13 cellular contexts compared by ENCODE assay signal in the genomic region with DNA sequence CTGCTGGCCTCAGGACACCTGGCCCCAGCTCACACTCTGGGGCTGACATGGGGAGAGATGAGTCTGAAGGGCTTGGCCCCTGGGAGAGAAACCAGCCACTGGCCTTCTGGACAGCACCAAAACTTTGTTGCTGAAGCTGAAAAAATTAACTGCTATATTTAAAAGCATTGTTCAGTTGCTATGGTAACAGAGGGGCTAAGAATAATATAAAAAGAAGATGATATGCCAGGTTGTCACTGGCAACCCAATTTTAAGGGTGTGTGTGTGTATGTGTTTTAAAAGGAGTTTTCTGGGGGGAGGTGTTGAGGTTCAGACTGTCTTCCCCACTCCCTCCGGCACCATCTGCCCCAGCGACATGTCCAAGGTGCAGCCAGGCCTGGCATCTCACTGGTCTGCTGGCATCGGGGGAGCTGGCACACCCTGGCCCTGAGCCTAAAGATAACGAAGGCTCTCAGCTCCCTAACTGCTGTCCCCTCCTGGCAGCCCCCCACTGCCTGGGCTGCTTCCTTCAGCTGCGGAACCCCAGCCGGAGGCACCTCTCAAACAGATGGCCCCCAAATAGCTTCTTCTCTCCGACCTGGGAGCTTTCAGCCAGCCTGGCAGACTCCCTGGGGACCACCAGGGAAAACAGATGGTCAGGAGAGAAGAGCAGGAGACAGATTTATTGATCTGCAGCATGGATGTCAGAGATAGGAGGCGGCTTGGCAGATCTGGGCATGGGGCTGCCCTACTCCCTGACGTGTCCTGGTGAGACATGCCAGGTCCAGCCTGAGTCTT.
DNase-seq lines count a peak whose midpoint lies in the region; ATAC-seq, FAIRE-seq and TF ChIP-seq lines count a peak whose summit lies in the region.
"Had no signal": no experiment of that assay in that cellular context is flagged by ENCODE, and none has a peak within 500 bp of the region (broad histone marks: within the 10 kb centered on the region; RNA-seq: fewer than 3 reads in every experiment).

No MANE protein-coding gene starts in this region.

- dilution Hi-C loops in endothelial cell of umbilical vein (cut with MboI; ENCODE audit: extremely low pct_ligation_motif_present, low sequenced_read_pairs), result no loop called here

- no peak overlapping the region for H3K4me3 Mint-ChIP-seq in activated CD4-positive, alpha-beta T cell treated with anti-CD3 and anti-CD28 coated beads for 36 hours
- no peak overlapping the region for H3K4me3 Mint-ChIP-seq in stimulated activated memory B cell treated with anti-CD40 and anti-IgM and Interleukin-4, amounts not matched to agents 10 μg/mL and 1 μg/mL and 100 μg/mL, for 72 hours
- H3K4me3 Mint-ChIP-seq: activated CD4-positive, alpha-beta T cell treated with anti-CD3 and anti-CD28 coated beads, Interleukin-2, amount 10 ng/mL, durations not matched to agents 24 days and 14 days; effector memory CD8-positive, alpha-beta T cell had no signal

- intact Hi-C loops in activated CD4-positive, alpha-beta T cell treated with anti-CD3 and anti-CD28 coated beads for 36 hours (cut with DNase I, micrococcal nuclease), result no loop called here
- intact Hi-C loops in endothelial cell of umbilical vein (cut with micrococcal nuclease), result loop anchor here (1.0 to 5.0 kb wide), 3 partner anchors 10 to 188 kb away; no protein-coding TSS in a partner anchor

- H3K4me1 Mint-ChIP-seq in activated CD4-positive, alpha-beta T cell treated with anti-CD3 and anti-CD28 coated beads for 36 hours, result peaks cover 15% of the 10 kb centered on the region
- peaks cover 37% of the 10 kb centered on the region for H3K4me1 Mint-ChIP-seq in stimulated activated memory B cell treated with anti-CD40 and anti-IgM and Interleukin-4, amounts not matched to agents 10 μg/mL and 1 μg/mL and 100 μg/mL, for 72 hours

- BruUV-seq in endothelial cell of umbilical vein (replicated peaks; lab: Mats Ljungman, UMichigan), result no TSS peak

- H3K9me3 ChIP-seq in SJSA1 (replicated peaks), result no peaks in the 10 kb centered on the region
- no peaks in the 10 kb centered on the region for H3K9me3 ChIP-seq in endothelial cell of umbilical vein (replicated peaks; ENCODE audit: control insufficient read depth, insufficient read depth, low read length)
- H3K9me3 ChIP-seq: ascending aorta, testis had no signal

- H3K9me3 Mint-ChIP-seq in activated CD4-positive, alpha-beta T cell treated with anti-CD3 and anti-CD28 coated beads for 36 hours (ENCODE audit: low read depth), result no peaks in the 10 kb centered on the region
- no peaks in the 10 kb centered on the region for H3K9me3 Mint-ChIP-seq in stimulated activated memory B cell treated with anti-CD40 and anti-IgM and Interleukin-4, amounts not matched to agents 10 μg/mL and 1 μg/mL and 100 μg/mL, for 72 hours
- H3K9me3 Mint-ChIP-seq: activated CD4-positive, alpha-beta T cell treated with anti-CD3 and anti-CD28 coated beads, Interleukin-2, amount 10 ng/mL, durations not matched to agents 24 days and 14 days; effector memory CD8-positive, alpha-beta T cell had no signal

- no peaks in the 10 kb centered on the region for H3K27me3 Mint-ChIP-seq in activated CD4-positive, alpha-beta T cell treated with anti-CD3 and anti-CD28 coated beads for 36 hours
- no peaks in the 10 kb centered on the region for H3K27me3 Mint-ChIP-seq in stimulated activated memory B cell treated with anti-CD40 and anti-IgM and Interleukin-4, amounts not matched to agents 10 μg/mL and 1 μg/mL and 100 μg/mL, for 72 hours
- H3K27me3 Mint-ChIP-seq: activated CD4-positive, alpha-beta T cell treated with anti-CD3 and anti-CD28 coated beads, Interleukin-2, amount 10 ng/mL, durations not matched to agents 24 days and 14 days; effector memory CD8-positive, alpha-beta T cell had no signal

- no peaks in the 10 kb centered on the region for H3K27me3 ChIP-seq in SJSA1 (replicated peaks)
- no peaks in the 10 kb centered on the region for H3K27me3 ChIP-seq in endothelial cell of umbilical vein (ENCODE audit: control insufficient read depth in 2 of 2, insufficient read depth in 2 of 2, low read length in 2 of 2)
- H3K27me3 ChIP-seq: ascending aorta, testis had no signal

- H3K36me3 Mint-ChIP-seq in activated CD4-positive, alpha-beta T cell treated with anti-CD3 and anti-CD28 coated beads for 36 hours (ENCODE audit: low read depth), result no peaks in the 10 kb centered on the region
- no peaks in the 10 kb centered on the region for H3K36me3 Mint-ChIP-seq in stimulated activated memory B cell treated with anti-CD40 and anti-IgM and Interleukin-4, amounts not matched to agents 10 μg/mL and 1 μg/mL and 100 μg/mL, for 72 hours

- H4K20me1 ChIP-seq in endothelial cell of umbilical vein (replicated peaks; ENCODE audit: control insufficient read depth, extremely low read depth, insufficient read depth, low read length), result no peaks in the 10 kb centered on the region

- CTCF ChIA-PET in activated CD4-positive, alpha-beta T cell treated with anti-CD3 and anti-CD28 coated beads for 36 hours (lab: Charles Lee), result no interaction called here
- CTCF ChIA-PET in endothelial cell of umbilical vein (lab: Charles Lee), result interaction anchor here (0.7 to 1.9 kb wide), 9 partner anchors 9 to 459 kb away, joined by 3 to 13 read pairs (median 5); no protein-coding TSS in a partner anchor

- no peak for TF ChIP-seq POLR2A in endothelial cell of umbilical vein (IDR thresholded peaks at IDR 0.05; ENCODE audit: low read depth, low read length)

- H3K36me3 ChIP-seq in SJSA1 (no peaks in the 10 kb centered on the region), endothelial cell of umbilical vein (ENCODE audit: control insufficient read depth in 2 of 2, extremely low read depth in 1 of 2, insufficient read depth in 2 of 2, low read length in 2 of 2) (no peaks in the 10 kb centered on the region)
- H3K36me3 ChIP-seq: ascending aorta had no signal

- H3K9me1 ChIP-seq in endothelial cell of umbilical vein (replicated peaks; ENCODE audit: control insufficient read depth, extremely low read depth, insufficient read depth, low read length), result no peaks in the 10 kb centered on the region

- H3K27ac ChIP-seq in SJSA1 (peak overlapping the region; percentile 18; the same call in 1 of the 2 replicates), endothelial cell of umbilical vein (ENCODE audit: insufficient read depth, low read depth, low read length) (peak overlapping the region; percentile 71)
- H3K27ac ChIP-seq: ascending aorta, testis had no signal

- no peak overlapping the region for H2AFZ ChIP-seq in endothelial cell of umbilical vein (ENCODE audit: low read depth, low read length)

- H3K4me3 ChIP-seq in SJSA1 (no peak overlapping the region), endothelial cell of umbilical vein (replicated peaks in 1 of 3; ENCODE audit: insufficient read depth in 1 of 3, low read depth in 1 of 3, low read length in 3 of 3) (no peak overlapping the region)
- H3K4me3 ChIP-seq: ascending aorta, testis had no signal

- H3K27ac Mint-ChIP-seq in activated CD4-positive, alpha-beta T cell treated with anti-CD3 and anti-CD28 coated beads for 36 hours, result peak overlapping the region; percentile 39
- H3K27ac Mint-ChIP-seq in stimulated activated memory B cell treated with anti-CD40 and anti-IgM and Interleukin-4, amounts not matched to agents 10 μg/mL and 1 μg/mL and 100 μg/mL, for 72 hours, result peak overlapping the region; percentile 12
- H3K27ac Mint-ChIP-seq: activated CD4-positive, alpha-beta T cell treated with anti-CD3 and anti-CD28 coated beads, Interleukin-2, amount 10 ng/mL, durations not matched to agents 24 days and 14 days had no signal

- no peak for DNase-seq in activated CD4-positive, alpha-beta T cell treated with anti-CD3 and anti-CD28 coated beads for 36 hours
- no peak for DNase-seq in activated CD4-positive, alpha-beta T cell treated with anti-CD3 and anti-CD28 coated beads, Interleukin-2, amount 50 U/mL, for 48 hours
- DNase-seq in SJSA1 (ENCODE audit: low read depth in 1 of 2, low spot score in 2 of 2) (no peak), endothelial cell of umbilical vein (ENCODE audit: low read depth, low spot score) (no peak), NCI-H1417 treated with DMSO at 0.1 percent for 48 hours (lab: John Stamatoyannopoulos, UW) (no peak), NCI-H526 treated with DMSO at 0.1 percent for 48 hours (lab: John Stamatoyannopoulos, UW) (no peak)
- DNase-seq: activated CD4-positive, alpha-beta T cell treated with anti-CD3 and anti-CD28 coated beads, Interleukin-2, amount 10 ng/mL, durations not matched to agents 24 days and 14 days; effector memory CD8-positive, alpha-beta T cell; stimulated activated CD4-positive, alpha-beta T cell treated with anti-CD3 and anti-CD28 coated beads, Interleukin-12 subunit alpha, Interleukin-12 subunit beta, amount 100 ng/mL, for 4 hours; testis had no signal

- no peak for ATAC-seq in activated CD4-positive, alpha-beta T cell treated with anti-CD3 and anti-CD28 coated beads for 36 hours
- ATAC-seq in stimulated activated memory B cell treated with anti-CD40 and anti-IgM and Interleukin-4, amounts not matched to agents 10 μg/mL and 1 μg/mL and 100 μg/mL, for 72 hours, result no peak
- ATAC-seq in HG03135 (IDR thresholded peaks at IDR 0.05; ENCODE audit: unreplicated experiment), result no peak
- ATAC-seq: effector memory CD8-positive, alpha-beta T cell had no signal

- no peak overlapping the region for H3K4me2 ChIP-seq in endothelial cell of umbilical vein (ENCODE audit: insufficient read depth, low read length)

- H3K9ac ChIP-seq in endothelial cell of umbilical vein (replicated peaks; ENCODE audit: extremely low read depth, insufficient read depth, low read length), result peak overlapping the region; percentile 27

- H3K4me1 ChIP-seq in SJSA1 (replicated peaks) (peaks cover 21% of the 10 kb centered on the region), endothelial cell of umbilical vein (ENCODE audit: control insufficient read depth, extremely low read depth, insufficient read depth, low read length) (peaks cover 21% of the 10 kb centered on the region)
- H3K4me1 ChIP-seq: ascending aorta had no signal

- TF ChIP-seq CTCF in endothelial cell of umbilical vein (IDR thresholded peaks at IDR 0.05; ENCODE audit: extremely low read depth in 1 of 2, insufficient read depth in 1 of 2, low read depth in 1 of 2, low read length in 2 of 2), result no peak

- POLR2A ChIA-PET in activated CD4-positive, alpha-beta T cell treated with anti-CD3 and anti-CD28 coated beads for 36 hours (lab: Charles Lee), result interaction anchor here (0.6 kb wide), 1 partner anchor 421 kb away, joined by 3 read pairs; no protein-coding TSS in a partner anchor
- POLR2A ChIA-PET in endothelial cell of umbilical vein (lab: Charles Lee), result no interaction called here

- H3K79me2 ChIP-seq in endothelial cell of umbilical vein (ENCODE audit: control insufficient read depth, insufficient read depth, low read length), result no peaks in the 10 kb centered on the region

- FAIRE-seq in endothelial cell of umbilical vein (lab: Jason Lieb, UNC), result no peak

TF ChIP-seq in endothelial cell of umbilical vein, 7 proteins besides CTCF, POLR2A, EP300 and RAD21:
- no peak for TF ChIP-seq FOS (IDR thresholded peaks at IDR 0.05; ENCODE audit: borderline replicate concordance, insufficient read depth, low read length)
- TF ChIP-seq, protein P1, sequence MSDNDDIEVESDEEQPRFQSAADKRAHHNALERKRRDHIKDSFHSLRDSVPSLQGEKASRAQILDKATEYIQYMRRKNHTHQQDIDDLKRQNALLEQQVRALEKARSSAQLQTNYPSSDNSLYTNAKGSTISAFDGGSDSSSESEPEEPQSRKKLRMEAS (IDR thresholded peaks at IDR 0.05; ENCODE audit: insufficient read depth, insufficient read length), result no peak
TF ChIP-seq in endothelial cell of umbilical vein: peak in this region for 0.
